30 cellular contexts compared by ENCODE assay signal in genomic region chr1:202081992-202082391, GRCh38. TPM values are rescaled to one million over a fixed set of nuclear protein-coding genes. Genes with fewer than 3 reads are reported as not detected.
A peak's percentile ranks its signal among the peaks of the same experiment; 100 is the strongest.
DNase-seq lines count a peak whose midpoint lies in the region; ATAC-seq and TF ChIP-seq lines count a peak whose summit lies in the region.
"Had no signal": no experiment of that assay in that cellular context is flagged by ENCODE, and none has a peak within 500 bp of the region (broad histone marks: within the 10 kb centered on the region; RNA-seq: fewer than 3 reads in every experiment).

No MANE protein-coding gene starts in this region.

- H3K4ac ChIP-seq in neuronal stem cell (ENCODE audit: low read length) = no peak overlapping the region

- TF ChIP-seq CTCF in HEK293 (tag by site-specific recombination; IDR thresholded peaks at IDR 0.05) (no peak), choroid plexus epithelial cell (conservative IDR thresholded peaks at IDR 0.05; ENCODE audit: low read depth, low read length) (no peak), osteocyte (IDR thresholded peaks at IDR 0.05) (no peak)

- H3K4me2 ChIP-seq in neuronal stem cell (ENCODE audit: insufficient read depth, low read length, poor library complexity, severe bottlenecking) = no peak overlapping the region

- H3K9me3 ChIP-seq in HEK293 (ENCODE audit: control insufficient read depth, insufficient read depth, low read depth, low read length) (no peaks in the 10 kb centered on the region), neuronal stem cell (replicated peaks in 1 of 2; ENCODE audit: control insufficient read depth in 2 of 2, insufficient read depth in 1 of 2, low read depth in 1 of 2, low read length in 2 of 2) (no peaks in the 10 kb centered on the region)
- H3K9me3 ChIP-seq: MG63, right lobe of liver, suprapubic skin had no signal

- H3K27ac ChIP-seq in HEK293 (ENCODE audit: extremely low read depth, low read depth, low read length) (no peak overlapping the region), neuronal stem cell (replicated peaks; ENCODE audit: low read length) (no peak overlapping the region)
- H3K27ac ChIP-seq: 22Rv1, epithelial cell of prostate, right lobe of liver, suprapubic skin had no signal

- no peak overlapping the region for H3K4me3 Mint-ChIP-seq in stimulated activated memory B cell treated with anti-CD40 and anti-IgM and Interleukin-4, amounts not matched to agents 10 μg/mL and 1 μg/mL and 100 μg/mL, for 72 hours
- H3K4me3 Mint-ChIP-seq in osteocyte (ENCODE audit: unreplicated experiment) = no peak overlapping the region
- no peak overlapping the region for H3K4me3 Mint-ChIP-seq in activated CD8-positive, alpha-beta memory T cell treated with anti-CD3 and anti-CD28 coated beads, Interleukin-2, amount 10 ng/mL, durations not matched to agents 7 days and 5 days
- H3K4me3 Mint-ChIP-seq: activated T-cell treated with anti-CD3 and anti-CD28 coated beads, Interleukin-2, amount 50 U/mL, for 72 hours; brain; CD4-positive, CD25-positive, alpha-beta regulatory T cell; stimulated activated naive B cell treated with anti-CD40 and anti-IgM and Interleukin-4, amounts not matched to agents 10 μg/mL and 1 μg/mL and 100 μg/mL, for 72 hours had no signal

- DNase-seq in DMS 273 (lab: John Stamatoyannopoulos, UW; ENCODE audit: unreplicated experiment) (peak; percentile 38), DMS 273 treated with DMSO at 0.1 percent for 48 hours (lab: John Stamatoyannopoulos, UW) (no peak), choroid plexus epithelial cell (ENCODE audit: low read depth) (peak; percentile 20), neuronal stem cell (ENCODE audit: low spot score) (no peak), osteocyte (ENCODE audit: extremely low spot score, unreplicated experiment) (no peak)
- no peak for DNase-seq in activated CD8-positive, alpha-beta memory T cell treated with anti-CD3 and anti-CD28 coated beads, Interleukin-2, amount 10 ng/mL, durations not matched to agents 7 days and 5 days
- DNase-seq: activated CD4-positive, CD25-positive, alpha-beta regulatory T cell; activated naive CD4-positive, alpha-beta T cell treated with Interleukin-2 at 50 U/mL for 16 hours; activated T-cell treated with anti-CD3 and anti-CD28 coated beads, Interleukin-2, amount 50 U/mL, for 72 hours; CD4-positive, CD25-positive, alpha-beta regulatory T cell; effector CD4-positive, alpha-beta T cell; H7; islet precursor cell; KG1; MG63; midbrain; NCI-H2081; NCI-H510A; stimulated activated CD4-positive, alpha-beta T cell treated with anti-CD3 and anti-CD28 coated beads, Interleukin-4, amount 100 ng/mL, for 24 hours; stimulated activated naive B cell treated with anti-CD40 and anti-IgM and Interleukin-4, amounts not matched to agents 10 μg/mL and 1 μg/mL and 100 μg/mL, for 72 hours had no signal

- H3K79me1 ChIP-seq in neuronal stem cell (ENCODE audit: low read depth, low read length) = no peaks in the 10 kb centered on the region

- no peak overlapping the region for H4K8ac ChIP-seq in neuronal stem cell (ENCODE audit: low read depth, low read length)

- H3K4me3 ChIP-seq in HEK293 (ENCODE audit: low read depth, low read length) (no peak overlapping the region), choroid plexus epithelial cell (ENCODE audit: low read depth, low read length) (no peak overlapping the region), neuronal stem cell (ENCODE audit: low read length in 2 of 2) (no peak overlapping the region)
- H3K4me3 ChIP-seq: MG63, right lobe of liver, suprapubic skin had no signal

- H3K14ac ChIP-seq in neuronal stem cell (ENCODE audit: low read length) = no peak overlapping the region

- H3K4me1 Mint-ChIP-seq in stimulated activated memory B cell treated with anti-CD40 and anti-IgM and Interleukin-4, amounts not matched to agents 10 μg/mL and 1 μg/mL and 100 μg/mL, for 72 hours = no peaks in the 10 kb centered on the region
- peaks cover 10% of the 10 kb centered on the region for H3K4me1 Mint-ChIP-seq in osteocyte (ENCODE audit: unreplicated experiment)
- peaks cover 7% of the 10 kb centered on the region for H3K4me1 Mint-ChIP-seq in activated CD8-positive, alpha-beta memory T cell treated with anti-CD3 and anti-CD28 coated beads, Interleukin-2, amount 10 ng/mL, durations not matched to agents 7 days and 5 days
- H3K4me1 Mint-ChIP-seq: CD4-positive, CD25-positive, alpha-beta regulatory T cell; stimulated activated naive B cell treated with anti-CD40 and anti-IgM and Interleukin-4, amounts not matched to agents 10 μg/mL and 1 μg/mL and 100 μg/mL, for 72 hours had no signal

- H3K9me3 Mint-ChIP-seq in stimulated activated memory B cell treated with anti-CD40 and anti-IgM and Interleukin-4, amounts not matched to agents 10 μg/mL and 1 μg/mL and 100 μg/mL, for 72 hours = no peaks in the 10 kb centered on the region
- H3K9me3 Mint-ChIP-seq in osteocyte (ENCODE audit: unreplicated experiment) = no peaks in the 10 kb centered on the region
- no peaks in the 10 kb centered on the region for H3K9me3 Mint-ChIP-seq in activated CD8-positive, alpha-beta memory T cell treated with anti-CD3 and anti-CD28 coated beads, Interleukin-2, amount 10 ng/mL, durations not matched to agents 7 days and 5 days (ENCODE audit: low read depth)
- H3K9me3 Mint-ChIP-seq: activated T-cell treated with anti-CD3 and anti-CD28 coated beads, Interleukin-2, amount 50 U/mL, for 72 hours; brain; CD4-positive, CD25-positive, alpha-beta regulatory T cell; stimulated activated naive B cell treated with anti-CD40 and anti-IgM and Interleukin-4, amounts not matched to agents 10 μg/mL and 1 μg/mL and 100 μg/mL, for 72 hours had no signal

- CTCF ChIA-PET in HEK293 (lab: Yijun Ruan, JAX) = interaction anchor here (1.1 kb wide), 1 partner anchor 83 kb away, joined by 3 read pairs; no protein-coding TSS in a partner anchor
- CTCF ChIA-PET in activated CD8-positive, alpha-beta memory T cell treated with anti-CD3 and anti-CD28 coated beads, Interleukin-2, amount 10 ng/mL, durations not matched to agents 7 days and 5 days (lab: Charles Lee) = no interaction called here

- H2BK120ac ChIP-seq in neuronal stem cell (ENCODE audit: low read depth, low read length) = no peak overlapping the region

- H2AFZ ChIP-seq in neuronal stem cell (ENCODE audit: low read length) = no peak overlapping the region

- no peaks in the 10 kb centered on the region for H3K36me3 Mint-ChIP-seq in stimulated activated memory B cell treated with anti-CD40 and anti-IgM and Interleukin-4, amounts not matched to agents 10 μg/mL and 1 μg/mL and 100 μg/mL, for 72 hours
- H3K36me3 Mint-ChIP-seq in osteocyte (ENCODE audit: unreplicated experiment) = no peaks in the 10 kb centered on the region
- no peaks in the 10 kb centered on the region for H3K36me3 Mint-ChIP-seq in activated CD8-positive, alpha-beta memory T cell treated with anti-CD3 and anti-CD28 coated beads, Interleukin-2, amount 10 ng/mL, durations not matched to agents 7 days and 5 days
- H3K36me3 Mint-ChIP-seq: brain; CD4-positive, CD25-positive, alpha-beta regulatory T cell; stimulated activated naive B cell treated with anti-CD40 and anti-IgM and Interleukin-4, amounts not matched to agents 10 μg/mL and 1 μg/mL and 100 μg/mL, for 72 hours had no signal

- no peaks in the 10 kb centered on the region; the same call in 1 of the 2 replicates for H3K4me1 ChIP-seq in HEK293 (ENCODE audit: control insufficient read depth, insufficient read depth, low read length)
- peaks cover 13 to 23% of the 10 kb centered on the region in 2 donors for H3K4me1 ChIP-seq in neuronal stem cell (ENCODE audit: control insufficient read depth in 2 of 2, insufficient read depth in 1 of 2, low read depth in 1 of 2, low read length in 2 of 2)
- H3K4me1 ChIP-seq: right lobe of liver had no signal

- peaks cover 9% of the 10 kb centered on the region for H3K27me3 Mint-ChIP-seq in stimulated activated memory B cell treated with anti-CD40 and anti-IgM and Interleukin-4, amounts not matched to agents 10 μg/mL and 1 μg/mL and 100 μg/mL, for 72 hours
- H3K27me3 Mint-ChIP-seq in osteocyte (ENCODE audit: unreplicated experiment) = peaks cover 3% of the 10 kb centered on the region
- peaks cover 6% of the 10 kb centered on the region for H3K27me3 Mint-ChIP-seq in activated CD8-positive, alpha-beta memory T cell treated with anti-CD3 and anti-CD28 coated beads, Interleukin-2, amount 10 ng/mL, durations not matched to agents 7 days and 5 days
- H3K27me3 Mint-ChIP-seq: brain had no signal

- no peak overlapping the region for H2AK5ac ChIP-seq in neuronal stem cell (ENCODE audit: low read depth, low read length)

- H3K27ac Mint-ChIP-seq in stimulated activated memory B cell treated with anti-CD40 and anti-IgM and Interleukin-4, amounts not matched to agents 10 μg/mL and 1 μg/mL and 100 μg/mL, for 72 hours = no peak overlapping the region
- H3K27ac Mint-ChIP-seq in osteocyte (ENCODE audit: unreplicated experiment) = no peak overlapping the region
- no peak overlapping the region for H3K27ac Mint-ChIP-seq in activated CD8-positive, alpha-beta memory T cell treated with anti-CD3 and anti-CD28 coated beads, Interleukin-2, amount 10 ng/mL, durations not matched to agents 7 days and 5 days
- H3K27ac Mint-ChIP-seq: activated T-cell treated with anti-CD3 and anti-CD28 coated beads, Interleukin-2, amount 50 U/mL, for 72 hours; CD4-positive, CD25-positive, alpha-beta regulatory T cell had no signal

- H2BK12ac ChIP-seq in neuronal stem cell (ENCODE audit: low read length) = no peak overlapping the region

- no peak for ATAC-seq in stimulated activated memory B cell treated with anti-CD40 and anti-IgM and Interleukin-4, amounts not matched to agents 10 μg/mL and 1 μg/mL and 100 μg/mL, for 72 hours
- ATAC-seq in activated CD8-positive, alpha-beta memory T cell treated with anti-CD3 and anti-CD28 coated beads, Interleukin-2, amount 10 ng/mL, durations not matched to agents 7 days and 5 days = no peak
- ATAC-seq: activated T-cell treated with anti-CD3 and anti-CD28 coated beads, Interleukin-2, amount 50 U/mL, for 72 hours; stimulated activated naive B cell treated with anti-CD40 and anti-IgM and Interleukin-4, amounts not matched to agents 10 μg/mL and 1 μg/mL and 100 μg/mL, for 72 hours had no signal

- H4K91ac ChIP-seq in neuronal stem cell (ENCODE audit: low read depth, low read length, poor library complexity) = no peak overlapping the region

- peaks cover 0 to 25% (median 0%) of the 10 kb centered on the region in 3 experiments for H3K27me3 ChIP-seq in neuronal stem cell (ENCODE audit: control insufficient read depth in 3 of 3, insufficient read depth in 3 of 3, low read depth in 1 of 3, low read length in 3 of 3)
- H3K27me3 ChIP-seq: MG63, right lobe of liver, suprapubic skin had no signal

- no peak overlapping the region for H2BK5ac ChIP-seq in neuronal stem cell (ENCODE audit: low read length)

- H3K36me3 ChIP-seq in HEK293 (ENCODE audit: control insufficient read depth in 2 of 2, insufficient read depth in 1 of 2, low read length in 2 of 2) (no peaks in the 10 kb centered on the region), neuronal stem cell (replicated peaks in 1 of 2; ENCODE audit: control insufficient read depth in 2 of 2, insufficient read depth in 2 of 2, low read length in 2 of 2) (no peaks in the 10 kb centered on the region)
- H3K36me3 ChIP-seq: MG63, right lobe of liver, suprapubic skin had no signal

- peak overlapping the region; percentile 51 for H2BK15ac ChIP-seq in neuronal stem cell (ENCODE audit: low read length)

- H3K18ac ChIP-seq in neuronal stem cell (ENCODE audit: low read length) = peak overlapping the region; percentile 68

- no CpG with 5 or more reads among the region's 6 CpGs for WGBS in neuronal stem cell (ENCODE audit: extremely low coverage in 2 of 2, insufficient read length in 2 of 2, insufficient replicate concordance in 1 of 2), 2 donors

- H3K23ac ChIP-seq in neuronal stem cell (ENCODE audit: low read depth, low read length, poor library complexity) = no peak overlapping the region

- POLR2A ChIA-PET in HEK293 (lab: Yijun Ruan, JAX) = no interaction called here

- H3K9ac ChIP-seq in neuronal stem cell (ENCODE audit: low read depth, low read length, poor library complexity) = no peak overlapping the region

RNA-seq across cellular contexts. Expression of gene GPR37L1, which starts 40.7 kb away (rescaled TPM):
- polyA plus RNA-seq in neuronal stem cell (2013, experiment 1 of 2) = 0.06 TPM
- polyA plus RNA-seq in neuronal stem cell (2013, experiment 2 of 2) = 0.08 TPM
- total RNA-seq in osteocyte = not detected in 2 replicates
- not detected for total RNA-seq in activated CD8-positive, alpha-beta memory T cell treated with anti-CD3 and anti-CD28 coated beads, Interleukin-2, amount 10 ng/mL, durations not matched to agents 7 days and 5 days
- total RNA-seq: activated T-cell treated with anti-CD3 and anti-CD28 coated beads, Interleukin-2, amount 50 U/mL, for 72 hours; CD4-positive, CD25-positive, alpha-beta regulatory T cell; RPMI7951; suprapubic skin; T-helper 1 cell treated with Interleukin-12 subunit alpha and Interleukin-12 subunit beta and Interleukin-4 antibody, amounts not matched to agents 30 ng/mL and 1 ng/mL, for 36 hours had no signal
- polyA plus RNA-seq: neural cell had no signal

Comparison
In these comparisons a context has a peak if more than half of its experiments do, and no peak if none do; other contexts are left out.
1. DNase-seq: peak in DMS 273 (single experiment) and choroid plexus epithelial cell (single experiment); none in DMS 273 treated with DMSO at 0.1 percent for 48 hours (single experiment), neuronal stem cell (single experiment), osteocyte (single experiment) and activated CD8-positive, alpha-beta memory T cell treated with anti-CD3 and anti-CD28 coated beads, Interleukin-2, amount 10 ng/mL, durations not matched to agents 7 days and 5 days (single experiment).